Comparison of ENCODE assay signal across 1 cellular context in the genomic region with DNA sequence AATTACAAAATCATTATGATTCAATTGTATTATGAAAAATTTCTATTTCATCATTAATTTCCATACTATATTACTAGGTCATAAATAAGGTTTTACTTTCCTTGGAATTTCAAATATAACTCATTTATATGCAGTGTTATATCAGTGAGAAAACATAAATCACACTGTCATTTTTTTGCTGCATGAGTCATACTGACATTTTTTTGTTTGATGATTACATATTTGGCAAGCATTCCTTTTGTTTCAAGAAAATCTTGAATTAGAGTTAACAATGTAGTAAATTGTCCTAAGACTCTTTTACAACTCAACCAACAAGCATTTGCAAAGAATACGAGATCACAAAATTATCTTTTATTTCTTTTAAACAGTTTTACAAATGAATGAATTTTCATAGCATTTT.
TF ChIP-seq lines count a peak whose summit lies in the region.

No MANE protein-coding gene starts in this region.

TF ChIP-seq in SK-N-SH, 30 proteins besides CTCF, POLR2A, EP300 and RAD21 (continued from another document):
- TF ChIP-seq, protein P1, sequence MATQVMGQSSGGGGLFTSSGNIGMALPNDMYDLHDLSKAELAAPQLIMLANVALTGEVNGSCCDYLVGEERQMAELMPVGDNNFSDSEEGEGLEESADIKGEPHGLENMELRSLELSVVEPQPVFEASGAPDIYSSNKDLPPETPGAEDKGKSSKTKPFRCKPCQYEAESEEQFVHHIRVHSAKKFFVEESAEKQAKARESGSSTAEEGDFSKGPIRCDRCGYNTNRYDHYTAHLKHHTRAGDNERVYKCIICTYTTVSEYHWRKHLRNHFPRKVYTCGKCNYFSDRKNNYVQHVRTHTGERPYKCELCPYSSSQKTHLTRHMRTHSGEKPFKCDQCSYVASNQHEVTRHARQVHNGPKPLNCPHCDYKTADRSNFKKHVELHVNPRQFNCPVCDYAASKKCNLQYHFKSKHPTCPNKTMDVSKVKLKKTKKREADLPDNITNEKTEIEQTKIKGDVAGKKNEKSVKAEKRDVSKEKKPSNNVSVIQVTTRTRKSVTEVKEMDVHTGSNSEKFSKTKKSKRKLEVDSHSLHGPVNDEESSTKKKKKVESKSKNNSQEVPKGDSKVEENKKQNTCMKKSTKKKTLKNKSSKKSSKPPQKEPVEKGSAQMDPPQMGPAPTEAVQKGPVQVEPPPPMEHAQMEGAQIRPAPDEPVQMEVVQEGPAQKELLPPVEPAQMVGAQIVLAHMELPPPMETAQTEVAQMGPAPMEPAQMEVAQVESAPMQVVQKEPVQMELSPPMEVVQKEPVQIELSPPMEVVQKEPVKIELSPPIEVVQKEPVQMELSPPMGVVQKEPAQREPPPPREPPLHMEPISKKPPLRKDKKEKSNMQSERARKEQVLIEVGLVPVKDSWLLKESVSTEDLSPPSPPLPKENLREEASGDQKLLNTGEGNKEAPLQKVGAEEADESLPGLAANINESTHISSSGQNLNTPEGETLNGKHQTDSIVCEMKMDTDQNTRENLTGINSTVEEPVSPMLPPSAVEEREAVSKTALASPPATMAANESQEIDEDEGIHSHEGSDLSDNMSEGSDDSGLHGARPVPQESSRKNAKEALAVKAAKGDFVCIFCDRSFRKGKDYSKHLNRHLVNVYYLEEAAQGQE (IDR thresholded peaks at IDR 0.05; ENCODE audit: low read depth, low read length) = no peak
- TF ChIP-seq RFX5 (IDR thresholded peaks at IDR 0.05; ENCODE audit: low read length) (no peak), MXI1 (IDR thresholded peaks at IDR 0.05; ENCODE audit: low read depth, low read length) (no peak), ELF1 (IDR thresholded peaks at IDR 0.05) (no peak), TAF1 (IDR thresholded peaks at IDR 0.05; ENCODE audit: borderline replicate concordance, low read depth, low read length) (no peak), RXRA (IDR thresholded peaks at IDR 0.05; ENCODE audit: borderline replicate concordance, low read depth) (no peak), RCOR1 (IDR thresholded peaks at IDR 0.05; ENCODE audit: low read length) (no peak)
- TF ChIP-seq, protein P2, sequence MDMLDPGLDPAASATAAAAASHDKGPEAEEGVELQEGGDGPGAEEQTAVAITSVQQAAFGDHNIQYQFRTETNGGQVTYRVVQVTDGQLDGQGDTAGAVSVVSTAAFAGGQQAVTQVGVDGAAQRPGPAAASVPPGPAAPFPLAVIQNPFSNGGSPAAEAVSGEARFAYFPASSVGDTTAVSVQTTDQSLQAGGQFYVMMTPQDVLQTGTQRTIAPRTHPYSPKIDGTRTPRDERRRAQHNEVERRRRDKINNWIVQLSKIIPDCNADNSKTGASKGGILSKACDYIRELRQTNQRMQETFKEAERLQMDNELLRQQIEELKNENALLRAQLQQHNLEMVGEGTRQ (IDR thresholded peaks at IDR 0.05; ENCODE audit: borderline replicate concordance, low read depth, low read length) = no peak
